ENCODE assay signal across 8 cellular contexts in the genomic region with DNA sequence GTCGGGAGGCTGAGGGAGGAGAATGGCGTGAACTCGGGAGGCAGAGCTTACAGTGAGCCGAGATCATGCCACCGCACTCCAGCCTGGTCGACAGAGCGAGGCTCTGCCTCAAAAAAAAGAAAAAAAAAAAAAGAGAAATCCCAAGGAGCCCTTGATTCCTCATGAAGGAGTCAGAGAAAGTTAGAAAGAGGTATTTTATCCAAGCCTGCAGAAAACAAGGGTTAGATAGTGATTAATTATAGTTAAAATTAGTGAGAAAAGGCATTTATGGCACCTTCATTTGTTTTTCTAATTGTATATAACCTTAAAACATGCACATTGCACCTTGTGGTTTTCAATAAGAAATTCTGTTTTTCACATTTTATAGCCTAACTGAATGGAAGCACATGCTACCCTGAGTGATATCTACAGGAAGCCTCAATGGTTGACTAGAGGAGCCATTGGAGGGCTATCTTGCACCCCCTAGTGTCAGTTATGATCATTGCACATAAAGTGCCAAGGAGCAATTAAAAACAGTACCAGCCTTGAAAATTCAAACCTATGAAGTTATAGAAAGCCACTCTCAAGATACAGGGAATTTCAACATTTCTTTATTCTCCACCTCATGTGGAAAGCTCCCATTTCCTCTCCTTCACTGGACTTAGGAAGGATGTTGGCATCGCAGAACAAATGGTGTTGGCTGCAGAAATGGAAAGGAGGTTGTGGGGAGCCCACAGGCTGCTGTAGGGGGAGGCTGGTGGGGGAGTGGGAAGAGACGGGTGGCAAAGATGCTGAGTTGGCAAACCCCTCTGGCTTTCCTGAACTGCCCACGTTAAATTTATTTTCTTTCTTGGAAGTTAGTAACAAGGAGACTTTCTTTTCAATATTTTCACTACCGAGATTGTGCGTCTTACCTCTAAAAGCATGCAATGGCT. TPM values are rescaled to one million over a fixed set of nuclear protein-coding genes. Genes with fewer than 3 reads are reported as not detected.
DNase-seq lines count a peak whose midpoint lies in the region; ATAC-seq and TF ChIP-seq lines count a peak whose summit lies in the region.

No MANE protein-coding gene starts in this region.

- ATAC-seq in T-helper 17 cell (peak; percentile 76), right lobe of liver (peak; percentile 76 to 86 (median 85)), HG02870 (IDR thresholded peaks at IDR 0.05; ENCODE audit: unreplicated experiment) (no peak)

- H3K27ac ChIP-seq in right lobe of liver (no peak overlapping the region), testis (peak overlapping the region in 1 of 2 donors; percentile 22)

- intact Hi-C loops in right lobe of liver (cut with DNase I) (loop anchor here (10.0 kb wide), 2 partner anchors 69 to 139 kb away; no protein-coding TSS in a partner anchor), testis (cut with DNase I; ENCODE audit: low total_unique reads) (no loop called here)

- H3K4me1 ChIP-seq in right lobe of liver, result no peaks in the 10 kb centered on the region
- H3K4me1 ChIP-seq in testis, result peaks cover 5% of the 10 kb centered on the region

- TF ChIP-seq POLR2A in right lobe of liver (IDR thresholded peaks at IDR 0.05) (no peak), testis (IDR thresholded peaks at IDR 0.05) (no peak)

- H3K4me1 Mint-ChIP-seq in T-helper 17 cell, result peaks cover 14% of the 10 kb centered on the region

- H3K27me3 Mint-ChIP-seq in T-helper 17 cell, result peaks cover 7% of the 10 kb centered on the region

- H3K36me3 Mint-ChIP-seq in T-helper 17 cell (ENCODE audit: low read depth), result no peaks in the 10 kb centered on the region

- peak; percentile 62 for DNase-seq in EH (ENCODE audit: low read depth)
- peak; percentile 60 for DNase-seq in HuH-7 (ENCODE audit: low spot score)
- peak in 1 of 3 donors; percentile 10 for DNase-seq in T-helper 17 cell
- peak; percentile 70 for DNase-seq in choroid plexus epithelial cell (ENCODE audit: low read depth)
- DNase-seq in right lobe of liver, result peak in 1 of 3 donors; percentile 44
- DNase-seq in testis, result peak; percentile 56
- no peak for DNase-seq in GF-D8 (lab: John Stamatoyannopoulos, UW)

- TF ChIP-seq CTCF in choroid plexus epithelial cell (conservative IDR thresholded peaks at IDR 0.05; ENCODE audit: low read depth, low read length) (peak; percentile 80), right lobe of liver (IDR thresholded peaks at IDR 0.05) (peak; percentile 68 to 78 (median 74)), testis (IDR thresholded peaks at IDR 0.05) (peak; percentile 77 to 81 (median 78))

- H3K27ac Mint-ChIP-seq in T-helper 17 cell, result peak overlapping the region; percentile 51

- no peaks in the 10 kb centered on the region for H3K36me3 ChIP-seq in right lobe of liver
- H3K36me3 ChIP-seq in testis (ENCODE audit: low read depth, missing control alignments), result no peaks in the 10 kb centered on the region

- WGBS in right lobe of liver (ENCODE audit: insufficient coverage, low coverage, low lambda C conversion rate, missing lambda C conversion rate), result 73% methylated on average over 6 of the region's 12 CpGs
- WGBS in testis, 2 donors, result 79 to 87% methylated on average over 12 of the region's 12 CpGs

- H3K9me3 ChIP-seq in T-helper 17 cell (ENCODE audit: control insufficient read depth, low read length, poor library complexity, severe bottlenecking), result no peaks in the 10 kb centered on the region
- H3K9me3 ChIP-seq in right lobe of liver, result no peaks in the 10 kb centered on the region
- no peaks in the 10 kb centered on the region for H3K9me3 ChIP-seq in testis

- H3K4me3 ChIP-seq in choroid plexus epithelial cell (ENCODE audit: low read depth, low read length) (no peak overlapping the region), right lobe of liver (no peak overlapping the region), testis (no peak overlapping the region)

- no peaks in the 10 kb centered on the region for H3K27me3 ChIP-seq in right lobe of liver
- no peaks in the 10 kb centered on the region for H3K27me3 ChIP-seq in testis

- H3K4me3 Mint-ChIP-seq in T-helper 17 cell, result no peak overlapping the region

RNA-seq across cellular contexts. Expression of a gene that starts 48.5 kb away (rescaled TPM):
- under 1 TPM in 1 of 2 donors, not detected in 1; 0.17 TPM for total RNA-seq in T-helper 17 cell
- total RNA-seq in right lobe of liver, result 1 to 10 TPM in 1 of 6 experiments, under 1 TPM in 5; 0.51 to 1.4 (median 0.73) TPM
- 1 to 10 TPM; 4.3 to 5.6 TPM for total RNA-seq in testis
- 6.6 TPM for polyA plus RNA-seq in testis (ENCODE audit: insufficient read depth, low read depth, low replicate concordance)
